Comparison of ENCODE assay signal across 15 cellular contexts in genomic region chr12:76636141-76636692, GRCh38.
A peak's percentile ranks its signal among the peaks of the same experiment; 100 is the strongest.
DNase-seq lines count a peak whose midpoint lies in the region; ATAC-seq, FAIRE-seq and TF ChIP-seq lines count a peak whose summit lies in the region.
"Had no signal": no experiment of that assay in that cellular context is flagged by ENCODE, and none has a peak within 500 bp of the region (broad histone marks: within the 10 kb centered on the region; RNA-seq: fewer than 3 reads in every experiment).

No MANE protein-coding gene starts in this region.

- dilution Hi-C loops in mammary epithelial cell (cut with HindIII; ENCODE audit: low sequenced_read_pairs), result no loop called here

- no TSS peak for BruUV-seq in mammary epithelial cell (replicated peaks; lab: Mats Ljungman, UMichigan)

- H3K27ac ChIP-seq in HUES48 (ENCODE audit: low read depth, low read length) (peak overlapping the region; percentile 76), mammary epithelial cell (ENCODE audit: insufficient read depth, low read depth, low read length) (peak overlapping the region; percentile 65), esophagus squamous epithelium (no peak overlapping the region)
- H3K27ac ChIP-seq: C4-2B had no signal

- intact Hi-C loops in mammary epithelial cell (cut with micrococcal nuclease) (no loop called here), esophagus squamous epithelium (cut with DNase I) (no loop called here)

- peaks cover 37% of the 10 kb centered on the region for H3K4me1 ChIP-seq in HUES48 (ENCODE audit: control insufficient read depth, insufficient read depth, low read length)
- H3K4me1 ChIP-seq in mammary epithelial cell (ENCODE audit: insufficient read depth, low read length), result peaks cover 18% of the 10 kb centered on the region
- no peaks in the 10 kb centered on the region for H3K4me1 ChIP-seq in esophagus squamous epithelium

- 79% methylated on average over 5 of the region's 5 CpGs for whole genome bisulfite sequencing in mammary epithelial cell (ENCODE audit: low coverage, missing lambda C conversion rate)
- 64 to 77% methylated on average over 5 of the region's 5 CpGs for WGBS in esophagus squamous epithelium, 2 donors

- TF ChIP-seq POLR2A in GM12891 (IDR thresholded peaks at IDR 0.05; ENCODE audit: low read depth, low read length), result no peak
- no peak for TF ChIP-seq POLR2A in esophagus squamous epithelium (IDR thresholded peaks at IDR 0.05)
- no peak for TF ChIP-seq POLR2A in GM18505 (IDR thresholded peaks at IDR 0.05; ENCODE audit: borderline replicate concordance, extremely low read depth, insufficient read depth, insufficient read length)

- H4K20me1 ChIP-seq in mammary epithelial cell (ENCODE audit: insufficient read depth, low read length), result no peaks in the 10 kb centered on the region

- CTCF ChIA-PET in mammary epithelial cell (lab: Charles Lee; ENCODE audit: low non-redundant PET), result no interaction called here

- H3K36me3 ChIP-seq in HUES48 (ENCODE audit: control insufficient read depth, insufficient read depth, low read length), result no peaks in the 10 kb centered on the region
- no peaks in the 10 kb centered on the region for H3K36me3 ChIP-seq in mammary epithelial cell (ENCODE audit: insufficient read depth, low read length)
- H3K36me3 ChIP-seq in esophagus squamous epithelium, result no peaks in the 10 kb centered on the region

- TF ChIP-seq CTCF in mammary epithelial cell (conservative IDR thresholded peaks at IDR 0.05 in 1 of 2, IDR thresholded peaks at IDR 0.05 in 1 of 2; ENCODE audit: extremely low read depth in 1 of 2, insufficient read depth in 1 of 2, low read depth in 1 of 2, low read length in 2 of 2), result no peak
- no peak for TF ChIP-seq CTCF in esophagus squamous epithelium (IDR thresholded peaks at IDR 0.05)

- H3K9ac ChIP-seq in HUES48 (ENCODE audit: low read depth, low read length) (no peak overlapping the region; the same call in 1 of the 2 replicates), mammary epithelial cell (ENCODE audit: insufficient read depth, low read length) (no peak overlapping the region)

- H3K79me2 ChIP-seq in mammary epithelial cell (ENCODE audit: insufficient read depth, low read length), result no peaks in the 10 kb centered on the region

- H3K9me3 ChIP-seq in HUES48 (ENCODE audit: control insufficient read depth, insufficient read depth, low read length), result no peaks in the 10 kb centered on the region
- H3K9me3 ChIP-seq in mammary epithelial cell (replicated peaks; ENCODE audit: insufficient read depth, low read length), result no peaks in the 10 kb centered on the region
- no peaks in the 10 kb centered on the region for H3K9me3 ChIP-seq in esophagus squamous epithelium

- H3K4me2 ChIP-seq in mammary epithelial cell (ENCODE audit: insufficient read depth, low read depth, low read length), result peak overlapping the region; percentile 20

- H3K4me3 ChIP-seq in HUES48 (ENCODE audit: low read depth, low read length) (no peak overlapping the region), mammary epithelial cell (replicated peaks in 1 of 3; ENCODE audit: insufficient read depth in 1 of 3, low read depth in 2 of 3, low read length in 3 of 3) (no peak overlapping the region), esophagus squamous epithelium (no peak overlapping the region)

- in situ Hi-C loops in mammary epithelial cell (cut with MboI; ENCODE audit: low sequenced_read_pairs in 2 of 2), result no loop called here

- no peak overlapping the region for H2AFZ ChIP-seq in mammary epithelial cell (ENCODE audit: low read depth, low read length)

- DNase-seq in Daoy (ENCODE audit: low read depth) (peak; percentile 74), mammary epithelial cell (peak; percentile 79), kidney tubule cell (ENCODE audit: low spot score) (peak; percentile 87), GM12891 (ENCODE audit: insufficient read length, low spot score) (no peak), esophagus squamous epithelium (lab: John Stamatoyannopoulos, UW) (no peak)
- no peak for DNase-seq in activated CD4-positive, CD25-positive, alpha-beta regulatory T cell (lab: John Stamatoyannopoulos, UW)
- DNase-seq: activated naive CD4-positive, alpha-beta T cell treated with anti-CD3 and anti-CD28 coated beads, Interleukin-2, amount 10 ng/mL, durations not matched to agents 7 days and 5 days; head of caudate nucleus; midbrain; NCI-H146; stimulated activated CD4-positive, alpha-beta T cell treated with anti-CD3 and anti-CD28 coated beads, Interleukin-2, amount 100 ng/mL, for 24 hours; stimulated activated naive CD4-positive, alpha-beta T cell treated with Interleukin-2 at 50 U/mL for 16 hours had no signal

- H3K27me3 ChIP-seq in HUES48 (ENCODE audit: control insufficient read depth, insufficient read depth, low read length) (no peaks in the 10 kb centered on the region), mammary epithelial cell (ENCODE audit: insufficient read depth, low read length) (no peaks in the 10 kb centered on the region), esophagus squamous epithelium (no peaks in the 10 kb centered on the region)

- no peak for ATAC-seq in GM18505 (IDR thresholded peaks at IDR 0.05; ENCODE audit: unreplicated experiment)

- FAIRE-seq in GM12891 (lab: Jason Lieb, UNC), result no peak

TF ChIP-seq in GM12891, 5 proteins besides CTCF, POLR2A, EP300 and RAD21:
- TF ChIP-seq PAX5 (IDR thresholded peaks at IDR 0.05; ENCODE audit: insufficient read depth, low read length, severe bottlenecking) (no peak), TAF1 (IDR thresholded peaks at IDR 0.05; ENCODE audit: low read depth, low read length) (no peak), SPI1 (IDR thresholded peaks at IDR 0.05; ENCODE audit: low read depth, low read length) (no peak), POU2F2 (IDR thresholded peaks at IDR 0.05; ENCODE audit: low read depth, low read length) (no peak), POLR2AphosphoS5 (IDR thresholded peaks at IDR 0.05; ENCODE audit: low read depth, low read length) (no peak)

Comparison
In these comparisons a context has a peak if more than half of its experiments do, and no peak if none do; other contexts are left out.
1. DNase-seq: peak in Daoy (single experiment), mammary epithelial cell (single experiment) and kidney tubule cell (single experiment); none in activated CD4-positive, CD25-positive, alpha-beta regulatory T cell (0 of 4), GM12891 (single experiment) and esophagus squamous epithelium (single experiment).
2. H3K27ac ChIP-seq: peak in HUES48 (single experiment) and mammary epithelial cell (single experiment); none in esophagus squamous epithelium (0 of 4).